40 cellular contexts compared by ENCODE assay signal in the genomic region with DNA sequence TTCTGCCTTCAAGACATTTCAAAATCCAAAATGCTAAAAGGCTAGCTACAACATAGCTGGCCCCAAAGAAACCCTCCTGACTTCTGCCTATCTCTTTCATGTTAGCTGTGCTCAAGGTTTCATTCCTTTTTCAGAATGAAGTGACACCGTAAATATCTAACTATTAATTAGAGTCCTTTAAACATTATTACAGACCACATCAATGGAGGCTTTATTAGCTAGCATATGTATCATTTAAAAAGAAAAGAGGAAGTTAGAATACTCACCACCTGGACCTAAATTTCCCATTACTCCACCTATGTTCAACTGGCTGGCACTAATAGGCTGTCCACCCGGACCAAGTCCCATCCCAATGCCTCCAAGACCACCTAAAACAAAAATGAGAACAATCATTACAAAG. TPM values are rescaled to one million over a fixed set of nuclear protein-coding genes. Genes with fewer than 3 reads are reported as not detected.
"Had no signal": no experiment of that assay in that cellular context is flagged by ENCODE, and none has a peak within 500 bp of the region (broad histone marks: within the 10 kb centered on the region; RNA-seq: fewer than 3 reads in every experiment).

No MANE protein-coding gene starts in this region.

- H3K27me3 ChIP-seq: ascending aorta, cardiac muscle cell had no signal

- H3K27ac ChIP-seq: ascending aorta, cardiac muscle cell, WERI-Rb-1 had no signal

- H3K9me3 Mint-ChIP-seq: activated CD4-positive, alpha-beta memory T cell treated with anti-CD3 and anti-CD28 coated beads, Interleukin-2, amount 10 ng/mL, durations not matched to agents 7 days and 5 days; activated CD4-positive, alpha-beta T cell treated with anti-CD3 and anti-CD28 coated beads, Interleukin-2, amount 10 ng/mL, durations not matched to agents 7 days and 5 days; activated naive CD4-positive, alpha-beta T cell treated with anti-CD3 and anti-CD28 coated beads, Interleukin-2, amount 10 ng/mL, durations not matched to agents 7 days and 5 days; activated naive CD4-positive, alpha-beta T cell treated with anti-CD3 and anti-CD28 coated beads, Interleukin-2, amount 50 U/mL, for 24 hours; activated naive CD8-positive, alpha-beta T cell treated with anti-CD3 and anti-CD28 coated beads, Interleukin-2, amount 10 ng/mL, durations not matched to agents 7 days and 5 days; activated naive CD8-positive, alpha-beta T cell treated with anti-CD3 and anti-CD28 coated beads, Interleukin-2, amount 50 U/mL, for 24 hours; activated T-cell treated with anti-CD3 and anti-CD28 coated beads, Interleukin-2, amount 50 U/mL, for 24 hours; activated T-helper 2 cell treated with anti-CD3 and anti-CD28 coated beads, Interferon-gamma antibody, Interleukin-2, Interleukin-4, amounts not matched to agents 10 μg/mL and 5 μg/mL and 100 μg/mL, durations not matched to agents 14 hours and 24 hours and 36 hours; brain; central memory CD8-positive, alpha-beta T cell; T-helper 1 cell treated with Interleukin-12 subunit alpha and Interleukin-12 subunit beta and Interleukin-4 antibody, amounts not matched to agents 30 μg/mL and 1 μg/mL, for 36 hours; T-helper 2 cell treated with Interferon-gamma antibody and Interleukin-4, amounts not matched to agents 5 μg/mL and 100 μg/mL, for 36 hours; WTC11 had no signal

- H3K4me3 Mint-ChIP-seq: activated CD4-positive, alpha-beta memory T cell treated with anti-CD3 and anti-CD28 coated beads, Interleukin-2, amount 10 ng/mL, durations not matched to agents 7 days and 5 days; activated CD4-positive, alpha-beta T cell treated with anti-CD3 and anti-CD28 coated beads for 36 hours; activated CD4-positive, alpha-beta T cell treated with anti-CD3 and anti-CD28 coated beads, Interleukin-2, amount 10 ng/mL, durations not matched to agents 7 days and 5 days; activated CD8-positive, alpha-beta memory T cell treated with anti-CD3 and anti-CD28 coated beads, Interleukin-2, amount 10 ng/mL, durations not matched to agents 7 days and 5 days; activated CD8-positive, alpha-beta T cell treated with anti-CD3 and anti-CD28 coated beads, Interleukin-2, amount 10 ng/mL, durations not matched to agents 7 days and 5 days; activated naive CD4-positive, alpha-beta T cell treated with anti-CD3 and anti-CD28 coated beads, Interleukin-2, amount 10 ng/mL, durations not matched to agents 7 days and 5 days; activated naive CD4-positive, alpha-beta T cell treated with anti-CD3 and anti-CD28 coated beads, Interleukin-2, amount 50 U/mL, for 24 hours; activated naive CD8-positive, alpha-beta T cell; activated naive CD8-positive, alpha-beta T cell treated with anti-CD3 and anti-CD28 coated beads, Interleukin-2, amount 10 ng/mL, durations not matched to agents 7 days and 5 days; activated naive CD8-positive, alpha-beta T cell treated with anti-CD3 and anti-CD28 coated beads, Interleukin-2, amount 50 U/mL, for 24 hours; activated T-cell treated with anti-CD3 and anti-CD28 coated beads, Interleukin-2, amount 50 U/mL, for 24 hours; brain; central memory CD8-positive, alpha-beta T cell; T-helper 1 cell treated with Interleukin-12 subunit alpha and Interleukin-12 subunit beta and Interleukin-4 antibody, amounts not matched to agents 30 μg/mL and 1 μg/mL, for 36 hours; T-helper 2 cell treated with Interferon-gamma antibody and Interleukin-4, amounts not matched to agents 5 μg/mL and 100 μg/mL, for 36 hours; WTC11 had no signal

- ATAC-seq: activated CD4-positive, alpha-beta T cell treated with anti-CD3 and anti-CD28 coated beads for 36 hours; activated CD4-positive, CD25-positive, alpha-beta regulatory T cell treated with anti-CD3 and anti-CD28 coated beads, Interleukin-2, amount 50 U/mL, for 24 hours; activated CD8-positive, alpha-beta memory T cell treated with anti-CD3 and anti-CD28 coated beads, Interleukin-2, amount 10 ng/mL, durations not matched to agents 7 days and 5 days; activated CD8-positive, alpha-beta T cell treated with anti-CD3 and anti-CD28 coated beads, Interleukin-2, amount 10 ng/mL, durations not matched to agents 7 days and 5 days; activated naive CD8-positive, alpha-beta T cell treated with anti-CD3 and anti-CD28 coated beads, Interleukin-2, amount 50 U/mL, for 24 hours; WTC11 had no signal

- H3K9me3 ChIP-seq: ascending aorta had no signal

- DNase-seq: activated CD4-positive, alpha-beta memory T cell treated with anti-CD3 and anti-CD28 coated beads, Interleukin-2, amount 10 ng/mL, durations not matched to agents 7 days and 5 days; activated CD4-positive, alpha-beta T cell treated with anti-CD3 and anti-CD28 coated beads for 1 hour; activated CD4-positive, alpha-beta T cell treated with anti-CD3 and anti-CD28 coated beads for 36 hours; activated CD4-positive, alpha-beta T cell treated with anti-CD3 and anti-CD28 coated beads for 48 hours; activated CD4-positive, alpha-beta T cell treated with anti-CD3 and anti-CD28 coated beads, Interleukin-2, amount 10 ng/mL, durations not matched to agents 7 days and 5 days; activated CD4-positive, alpha-beta T cell treated with anti-CD3 and anti-CD28 coated beads, Interleukin-2, amount 50 U/mL, for 48 hours; activated CD4-positive, CD25-positive, alpha-beta regulatory T cell; activated CD8-positive, alpha-beta memory T cell treated with anti-CD3 and anti-CD28 coated beads for 24 hours; activated CD8-positive, alpha-beta memory T cell treated with anti-CD3 and anti-CD28 coated beads, Interleukin-2, amount 10 ng/mL, durations not matched to agents 7 days and 5 days; activated CD8-positive, alpha-beta memory T cell treated with anti-CD3 and anti-CD28 coated beads, Interleukin-2, amount 50 U/mL, for 48 hours; activated CD8-positive, alpha-beta T cell treated with anti-CD3 and anti-CD28 coated beads, Interleukin-2, amount 10 ng/mL, durations not matched to agents 7 days and 5 days; activated effector memory CD4-positive, alpha-beta T cell treated with Interleukin-2 at 50 U/mL for 16 hours; activated gamma-delta T cell; activated naive CD4-positive, alpha-beta T cell treated with anti-CD3 and anti-CD28 coated beads, Interleukin-2, amount 10 ng/mL, durations not matched to agents 7 days and 5 days; activated naive CD4-positive, alpha-beta T cell treated with Interleukin-2 at 50 U/mL for 16 hours; activated naive CD8-positive, alpha-beta T cell treated with anti-CD3 and anti-CD28 coated beads, Interleukin-2, amount 10 ng/mL, durations not matched to agents 7 days and 5 days; activated naive CD8-positive, alpha-beta T cell treated with anti-CD3 and anti-CD28 coated beads, Interleukin-2, amount 50 U/mL, for 24 hours; activated T-cell treated with anti-CD3 and anti-CD28 coated beads, Interleukin-2, amount 50 U/mL, for 24 hours; activated T-cell treated with anti-CD3 and anti-CD28 coated beads, Interleukin-2, amount 50 U/mL, for 48 hours; amygdala; anterior cingulate cortex; caudate nucleus; cerebellar nuclear complex; T-helper 2 cell; T-helper 9 cell; WERI-Rb-1 had no signal

- H3K27me3 Mint-ChIP-seq: activated CD4-positive, alpha-beta memory T cell treated with anti-CD3 and anti-CD28 coated beads, Interleukin-2, amount 10 ng/mL, durations not matched to agents 7 days and 5 days; activated CD4-positive, alpha-beta T cell treated with anti-CD3 and anti-CD28 coated beads for 36 hours; activated CD4-positive, alpha-beta T cell treated with anti-CD3 and anti-CD28 coated beads, Interleukin-2, amount 10 ng/mL, durations not matched to agents 7 days and 5 days; activated CD8-positive, alpha-beta memory T cell treated with anti-CD3 and anti-CD28 coated beads, Interleukin-2, amount 10 ng/mL, durations not matched to agents 7 days and 5 days; activated naive CD4-positive, alpha-beta T cell treated with anti-CD3 and anti-CD28 coated beads, Interleukin-2, amount 10 ng/mL, durations not matched to agents 7 days and 5 days; activated naive CD4-positive, alpha-beta T cell treated with anti-CD3 and anti-CD28 coated beads, Interleukin-2, amount 50 U/mL, for 24 hours; activated naive CD8-positive, alpha-beta T cell; activated naive CD8-positive, alpha-beta T cell treated with anti-CD3 and anti-CD28 coated beads, Interleukin-2, amount 10 ng/mL, durations not matched to agents 7 days and 5 days; activated naive CD8-positive, alpha-beta T cell treated with anti-CD3 and anti-CD28 coated beads, Interleukin-2, amount 50 U/mL, for 24 hours; activated T-cell treated with anti-CD3 and anti-CD28 coated beads, Interleukin-2, amount 50 U/mL, for 24 hours; brain; central memory CD8-positive, alpha-beta T cell had no signal

- H3K4me1 Mint-ChIP-seq: activated CD4-positive, alpha-beta memory T cell treated with anti-CD3 and anti-CD28 coated beads, Interleukin-2, amount 10 ng/mL, durations not matched to agents 7 days and 5 days; activated CD4-positive, alpha-beta T cell treated with anti-CD3 and anti-CD28 coated beads for 36 hours; activated CD4-positive, alpha-beta T cell treated with anti-CD3 and anti-CD28 coated beads, Interleukin-2, amount 10 ng/mL, durations not matched to agents 7 days and 5 days; activated CD8-positive, alpha-beta memory T cell treated with anti-CD3 and anti-CD28 coated beads, Interleukin-2, amount 10 ng/mL, durations not matched to agents 7 days and 5 days; activated naive CD4-positive, alpha-beta T cell treated with anti-CD3 and anti-CD28 coated beads, Interleukin-2, amount 10 ng/mL, durations not matched to agents 7 days and 5 days; activated naive CD4-positive, alpha-beta T cell treated with anti-CD3 and anti-CD28 coated beads, Interleukin-2, amount 50 U/mL, for 24 hours; activated naive CD8-positive, alpha-beta T cell treated with anti-CD3 and anti-CD28 coated beads, Interleukin-2, amount 10 ng/mL, durations not matched to agents 7 days and 5 days; activated naive CD8-positive, alpha-beta T cell treated with anti-CD3 and anti-CD28 coated beads, Interleukin-2, amount 50 U/mL, for 24 hours; brain; central memory CD8-positive, alpha-beta T cell had no signal

- H3K4me1 ChIP-seq: ascending aorta had no signal

- H3K27ac Mint-ChIP-seq: activated CD4-positive, alpha-beta memory T cell treated with anti-CD3 and anti-CD28 coated beads, Interleukin-2, amount 10 ng/mL, durations not matched to agents 7 days and 5 days; activated CD4-positive, alpha-beta T cell treated with anti-CD3 and anti-CD28 coated beads for 36 hours; activated CD4-positive, alpha-beta T cell treated with anti-CD3 and anti-CD28 coated beads, Interleukin-2, amount 10 ng/mL, durations not matched to agents 7 days and 5 days; activated CD8-positive, alpha-beta memory T cell treated with anti-CD3 and anti-CD28 coated beads, Interleukin-2, amount 10 ng/mL, durations not matched to agents 7 days and 5 days; activated CD8-positive, alpha-beta T cell treated with anti-CD3 and anti-CD28 coated beads, Interleukin-2, amount 10 ng/mL, durations not matched to agents 7 days and 5 days; activated naive CD4-positive, alpha-beta T cell treated with anti-CD3 and anti-CD28 coated beads, Interleukin-2, amount 10 ng/mL, durations not matched to agents 7 days and 5 days; activated naive CD4-positive, alpha-beta T cell treated with anti-CD3 and anti-CD28 coated beads, Interleukin-2, amount 50 U/mL, for 24 hours; activated naive CD8-positive, alpha-beta T cell; activated naive CD8-positive, alpha-beta T cell treated with anti-CD3 and anti-CD28 coated beads, Interleukin-2, amount 10 ng/mL, durations not matched to agents 7 days and 5 days; activated naive CD8-positive, alpha-beta T cell treated with anti-CD3 and anti-CD28 coated beads, Interleukin-2, amount 50 U/mL, for 24 hours; activated T-cell treated with anti-CD3 and anti-CD28 coated beads, Interleukin-2, amount 50 U/mL, for 24 hours; activated T-helper 2 cell treated with anti-CD3 and anti-CD28 coated beads, Interferon-gamma antibody, Interleukin-2, Interleukin-4, amounts not matched to agents 10 μg/mL and 5 μg/mL and 100 μg/mL, durations not matched to agents 14 hours and 24 hours and 36 hours; brain; T-helper 1 cell treated with Interleukin-12 subunit alpha and Interleukin-12 subunit beta and Interleukin-4 antibody, amounts not matched to agents 30 μg/mL and 1 μg/mL, for 36 hours; T-helper 2 cell treated with Interferon-gamma antibody and Interleukin-4, amounts not matched to agents 5 μg/mL and 100 μg/mL, for 36 hours; WTC11 had no signal

- FAIRE-seq: bronchial epithelial cell, TTC549 had no signal

- H3K4me3 ChIP-seq: ascending aorta, cardiac muscle cell had no signal

RNA-seq across cellular contexts. Expression of gene SLC24A5, which starts 32.7 kb away (rescaled TPM):
- total RNA-seq: activated CD4-positive, alpha-beta memory T cell treated with anti-CD3 and anti-CD28 coated beads, Interleukin-2, amount 10 ng/mL, durations not matched to agents 7 days and 5 days; activated CD4-positive, alpha-beta T cell treated with anti-CD3 and anti-CD28 coated beads for 36 hours; activated CD4-positive, alpha-beta T cell treated with anti-CD3 and anti-CD28 coated beads, Interleukin-2, amount 10 ng/mL, durations not matched to agents 7 days and 5 days; activated CD8-positive, alpha-beta memory T cell treated with anti-CD3 and anti-CD28 coated beads, Interleukin-2, amount 10 ng/mL, durations not matched to agents 7 days and 5 days; activated CD8-positive, alpha-beta T cell treated with anti-CD3 and anti-CD28 coated beads, Interleukin-2, amount 10 ng/mL, durations not matched to agents 7 days and 5 days; activated naive CD8-positive, alpha-beta T cell treated with anti-CD3 and anti-CD28 coated beads, Interleukin-2, amount 10 ng/mL, durations not matched to agents 7 days and 5 days; activated T-helper 2 cell treated with anti-CD3 and anti-CD28 coated beads, Interferon-gamma antibody, Interleukin-2, Interleukin-4, amounts not matched to agents 10 μg/mL and 5 μg/mL and 100 μg/mL, durations not matched to agents 14 hours and 24 hours and 36 hours; ascending aorta; bronchial epithelial cell; cardiac muscle cell; chondrocyte; WTC11 had no signal

RNA-seq across cellular contexts. Expression of gene CTXN2, which starts 37.9 kb away (rescaled TPM):
- total RNA-seq: activated CD4-positive, alpha-beta memory T cell treated with anti-CD3 and anti-CD28 coated beads, Interleukin-2, amount 10 ng/mL, durations not matched to agents 7 days and 5 days; activated CD4-positive, alpha-beta T cell treated with anti-CD3 and anti-CD28 coated beads, Interleukin-2, amount 10 ng/mL, durations not matched to agents 7 days and 5 days; activated CD8-positive, alpha-beta memory T cell treated with anti-CD3 and anti-CD28 coated beads, Interleukin-2, amount 10 ng/mL, durations not matched to agents 7 days and 5 days; activated CD8-positive, alpha-beta T cell treated with anti-CD3 and anti-CD28 coated beads, Interleukin-2, amount 10 ng/mL, durations not matched to agents 7 days and 5 days; activated naive CD8-positive, alpha-beta T cell treated with anti-CD3 and anti-CD28 coated beads, Interleukin-2, amount 10 ng/mL, durations not matched to agents 7 days and 5 days; ascending aorta; bronchial epithelial cell; cardiac muscle cell; chondrocyte had no signal

RNA-seq across cellular contexts. Expression of gene SLC12A1, which starts 52.6 kb away (rescaled TPM):
- total RNA-seq: activated CD4-positive, alpha-beta memory T cell treated with anti-CD3 and anti-CD28 coated beads, Interleukin-2, amount 10 ng/mL, durations not matched to agents 7 days and 5 days; activated CD4-positive, alpha-beta T cell treated with anti-CD3 and anti-CD28 coated beads for 36 hours; activated CD4-positive, alpha-beta T cell treated with anti-CD3 and anti-CD28 coated beads, Interleukin-2, amount 10 ng/mL, durations not matched to agents 7 days and 5 days; activated CD8-positive, alpha-beta memory T cell treated with anti-CD3 and anti-CD28 coated beads, Interleukin-2, amount 10 ng/mL, durations not matched to agents 7 days and 5 days; activated CD8-positive, alpha-beta T cell treated with anti-CD3 and anti-CD28 coated beads, Interleukin-2, amount 10 ng/mL, durations not matched to agents 7 days and 5 days; activated naive CD8-positive, alpha-beta T cell treated with anti-CD3 and anti-CD28 coated beads, Interleukin-2, amount 10 ng/mL, durations not matched to agents 7 days and 5 days; activated T-helper 2 cell treated with anti-CD3 and anti-CD28 coated beads, Interferon-gamma antibody, Interleukin-2, Interleukin-4, amounts not matched to agents 10 μg/mL and 5 μg/mL and 100 μg/mL, durations not matched to agents 14 hours and 24 hours and 36 hours; ascending aorta; bronchial epithelial cell; cardiac muscle cell; chondrocyte had no signal
